ENCODE assay signal across 1 cellular context in genomic region chr2:8484502-8485283, GRCh38.
A peak's percentile ranks its signal among the peaks of the same experiment; 100 is the strongest.
TF ChIP-seq lines count a peak whose summit lies in the region.

No MANE protein-coding gene starts in this region.

TF ChIP-seq in GM12878, 131 proteins besides CTCF, POLR2A, EP300 and RAD21 (continued from another document):
- peak; percentile 61; the same call in 1 of the 2 replicates for TF ChIP-seq ZNF687 (IDR thresholded peaks at IDR 0.05)
- TF ChIP-seq BACH1 (IDR thresholded peaks at IDR 0.05; ENCODE audit: borderline replicate concordance), result 0 out of 2 replicates have a peak, but pooled peaks have one; percentile 45
- TF ChIP-seq SKIL (IDR thresholded peaks at IDR 0.05; ENCODE audit: low read depth, poor library complexity, severe bottlenecking), result peak; percentile 63
- no peak for TF ChIP-seq TCF7 (IDR thresholded peaks at IDR 0.05; ENCODE audit: borderline replicate concordance)
- peak; percentile 43 for TF ChIP-seq NR2F1 (conservative IDR thresholded peaks at IDR 0.05)
- TF ChIP-seq IRF5 (IDR thresholded peaks at IDR 0.05; ENCODE audit: borderline replicate concordance), result no peak
- TF ChIP-seq ATF7 (IDR thresholded peaks at IDR 0.05; ENCODE audit: low read depth), result 0 out of 2 replicates have a peak, but pooled peaks have one; percentile 20
- TF ChIP-seq MEF2B (IDR thresholded peaks at IDR 0.05; ENCODE audit: partially characterized antibody, poor library complexity, severe bottlenecking), result peak; percentile 35
- TF ChIP-seq LARP7 (IDR thresholded peaks at IDR 0.05), result peak; percentile 27; the same call in 1 of the 2 replicates
